ENCODE assay signal across 21 cellular contexts in genomic region chrY:17038439-17038838, GRCh38.
"Had no signal": no experiment of that assay in that cellular context is flagged by ENCODE, and none has a peak within 500 bp of the region (broad histone marks: within the 10 kb centered on the region; RNA-seq: fewer than 3 reads in every experiment).

No MANE protein-coding gene starts in this region.

- DNase-seq: IMR-90, Karpas-422, KG1, MM.1S, NCI-H1092 treated with DMSO at 0.1 percent for 48 hours, NCI-H1436, NCI-H187, NCI-H2029, NCI-H2081 treated with DMSO at 0.1 percent for 48 hours, NCI-H2171, NCI-H226, NCI-H446, NCI-H510A, NCI-H524 treated with DMSO at 0.1 percent for 48 hours, NCI-H69, NCI-H774, RPMI8226, SHP77, SK-N-SH, SW 1271 had no signal

- H3K9me3 ChIP-seq: SK-N-SH had no signal

- ATAC-seq: HepG2 had no signal
